24 cellular contexts compared by ENCODE assay signal in genomic region chr11:125950178-125950490, GRCh38. TPM values are rescaled to one million over a fixed set of nuclear protein-coding genes. Genes with fewer than 3 reads are reported as not detected.
DNase-seq lines count a peak whose midpoint lies in the region; ATAC-seq and TF ChIP-seq lines count a peak whose summit lies in the region.
"Had no signal": no experiment of that assay in that cellular context is flagged by ENCODE, and none has a peak within 500 bp of the region (broad histone marks: within the 10 kb centered on the region; RNA-seq: fewer than 3 reads in every experiment).

No MANE protein-coding gene starts in this region.

- TF ChIP-seq CTCF in GM23338 (conservative IDR thresholded peaks at IDR 0.05; ENCODE audit: low read depth in 2 of 2) (no peak), RWPE1 (conservative IDR thresholded peaks at IDR 0.05; ENCODE audit: low read depth) (no peak)

- H3K4me3 ChIP-seq in GM23338 (no peak overlapping the region), neuronal stem cell (ENCODE audit: low read length in 2 of 2) (no peak overlapping the region)
- H3K4me3 ChIP-seq: GM12878, HAP-1 had no signal

- peak overlapping the region; percentile 67; the same call in 1 of the 2 replicates for H3K27ac Mint-ChIP-seq in GM23338
- no peak overlapping the region for H3K27ac Mint-ChIP-seq in stimulated activated effector memory CD8-positive, alpha-beta T cell treated with anti-CD3 and anti-CD28 coated beads, Interleukin-12 subunit alpha, Interleukin-12 subunit beta, amount 100 ng/mL, for 72 hours
- H3K27ac Mint-ChIP-seq: CD8-positive, alpha-beta T cell; HFFc6 had no signal

- H3K27ac ChIP-seq in GM23338 (ENCODE audit: low read depth) (no peak overlapping the region), RWPE1 (peak overlapping the region; percentile 56; the same call in 1 of the 2 replicates), neuronal stem cell (replicated peaks; ENCODE audit: low read length) (no peak overlapping the region)
- H3K27ac ChIP-seq: C4-2B had no signal

- H3K36me3 ChIP-seq in GM23338 (ENCODE audit: insufficient read depth) (no peaks in the 10 kb centered on the region), neuronal stem cell (replicated peaks in 1 of 2; ENCODE audit: control insufficient read depth in 2 of 2, insufficient read depth in 2 of 2, low read length in 2 of 2) (no peaks in the 10 kb centered on the region)
- H3K36me3 ChIP-seq: HAP-1 had no signal

- H2AK5ac ChIP-seq in neuronal stem cell (ENCODE audit: low read depth, low read length) = peak overlapping the region; percentile 12

- no peaks in the 10 kb centered on the region for H3K9me2 ChIP-seq in GM23338 (ENCODE audit: insufficient read depth)

- H3K79me2 ChIP-seq in GM23338 (replicated peaks; ENCODE audit: insufficient read depth) = no peaks in the 10 kb centered on the region

- H3K4ac ChIP-seq in neuronal stem cell (ENCODE audit: low read length) = no peak overlapping the region

- no peak overlapping the region for H2BK5ac ChIP-seq in neuronal stem cell (ENCODE audit: low read length)

- no peaks in the 10 kb centered on the region; the same call in 2 of the 3 replicates for H3K36me3 Mint-ChIP-seq in GM23338 (ENCODE audit: low read depth)
- H3K36me3 Mint-ChIP-seq in stimulated activated effector memory CD8-positive, alpha-beta T cell treated with anti-CD3 and anti-CD28 coated beads, Interleukin-12 subunit alpha, Interleukin-12 subunit beta, amount 100 ng/mL, for 72 hours = no peaks in the 10 kb centered on the region
- H3K36me3 Mint-ChIP-seq: CD8-positive, alpha-beta T cell had no signal

- no peak for ATAC-seq in GM23338
- peak; percentile 27 for ATAC-seq in stimulated activated effector memory CD8-positive, alpha-beta T cell treated with anti-CD3 and anti-CD28 coated beads, Interleukin-12 subunit alpha, Interleukin-12 subunit beta, amount 100 ng/mL, for 72 hours
- ATAC-seq: CD8-positive, alpha-beta T cell had no signal

- no peak overlapping the region for H3K4me3 Mint-ChIP-seq in GM23338
- no peak overlapping the region for H3K4me3 Mint-ChIP-seq in stimulated activated effector memory CD8-positive, alpha-beta T cell treated with anti-CD3 and anti-CD28 coated beads, Interleukin-12 subunit alpha, Interleukin-12 subunit beta, amount 100 ng/mL, for 72 hours
- H3K4me3 Mint-ChIP-seq: CD8-positive, alpha-beta T cell; HFFc6 had no signal

- H2AFZ ChIP-seq in GM23338 (no peak overlapping the region), neuronal stem cell (ENCODE audit: low read length) (no peak overlapping the region)

- no peaks in the 10 kb centered on the region for H3K9me3 ChIP-seq in neuronal stem cell (replicated peaks in 1 of 2; ENCODE audit: control insufficient read depth in 2 of 2, insufficient read depth in 1 of 2, low read depth in 1 of 2, low read length in 2 of 2)
- H3K9me3 ChIP-seq: Caco-2, HAP-1 had no signal

- peaks cover 9% of the 10 kb centered on the region for H3K4me1 Mint-ChIP-seq in GM23338
- no peaks in the 10 kb centered on the region for H3K4me1 Mint-ChIP-seq in stimulated activated effector memory CD8-positive, alpha-beta T cell treated with anti-CD3 and anti-CD28 coated beads, Interleukin-12 subunit alpha, Interleukin-12 subunit beta, amount 100 ng/mL, for 72 hours

- no peak overlapping the region for H3K14ac ChIP-seq in neuronal stem cell (ENCODE audit: low read length)

- no peak overlapping the region for H3K23ac ChIP-seq in neuronal stem cell (ENCODE audit: low read depth, low read length, poor library complexity)

- H3K9ac ChIP-seq in neuronal stem cell (ENCODE audit: low read depth, low read length, poor library complexity) = no peak overlapping the region

- H3K27me3 Mint-ChIP-seq in GM23338 (ENCODE audit: insufficient read depth, low read depth, poor library complexity) = peaks cover 3% of the 10 kb centered on the region

- no peak overlapping the region for H2BK120ac ChIP-seq in neuronal stem cell (ENCODE audit: low read depth, low read length)

- no peak overlapping the region for H2BK12ac ChIP-seq in neuronal stem cell (ENCODE audit: low read length)

- no peaks in the 10 kb centered on the region for H4K20me1 ChIP-seq in GM23338 (replicated peaks; ENCODE audit: insufficient read depth)

- H3F3A ChIP-seq in GM23338 (replicated peaks; ENCODE audit: low read depth) = no peaks in the 10 kb centered on the region

- H3K4me2 ChIP-seq in GM23338 (no peak overlapping the region), neuronal stem cell (ENCODE audit: insufficient read depth, low read length, poor library complexity, severe bottlenecking) (no peak overlapping the region)

- CTCF ChIA-PET in RWPE1 (lab: Yijun Ruan, JAX) = no interaction called here

- H4K91ac ChIP-seq in neuronal stem cell (ENCODE audit: low read depth, low read length, poor library complexity) = peak overlapping the region; percentile 76

- no CpG with 5 or more reads among the region's 11 CpGs for WGBS in neuronal stem cell (ENCODE audit: extremely low coverage in 2 of 2, insufficient read length in 2 of 2, insufficient replicate concordance in 1 of 2), 2 donors

- POLR2A ChIA-PET in RWPE1 (lab: Yijun Ruan, JAX; ENCODE audit: low non-redundant PET) = no interaction called here

- H4K8ac ChIP-seq in neuronal stem cell (ENCODE audit: low read depth, low read length) = no peak overlapping the region

- DNase-seq in GM23338 (ENCODE audit: low spot score) (no peak), RWPE1 (ENCODE audit: low spot score) (no peak), neuronal stem cell (ENCODE audit: low spot score) (no peak), foreskin melanocyte (no peak), NCI-H2227 treated with DMSO at 0.1 percent for 48 hours (lab: John Stamatoyannopoulos, UW) (no peak), NCI-H748 (lab: John Stamatoyannopoulos, UW; ENCODE audit: unreplicated experiment) (no peak)
- no peak for DNase-seq in stimulated activated effector memory CD8-positive, alpha-beta T cell treated with anti-CD3 and anti-CD28 coated beads, Interleukin-12 subunit alpha, Interleukin-12 subunit beta, amount 100 ng/mL, for 72 hours (ENCODE audit: low spot score in 2 of 2)
- DNase-seq: Caco-2; CD8-positive, alpha-beta T cell; EL; GDM1; GOT3; HFFc6; KG1; MM.1S; NCI-H2029; NCI-H446 treated with DMSO at 0.1 percent for 48 hours; NCI-H526; RPMI8226; SHP77 treated with DMSO at 0.1 percent for 48 hours had no signal

- no peaks in the 10 kb centered on the region for H3K79me1 ChIP-seq in neuronal stem cell (ENCODE audit: low read depth, low read length)

- H2BK15ac ChIP-seq in neuronal stem cell (ENCODE audit: low read length) = no peak overlapping the region

- H3K27me3 ChIP-seq in GM23338 (ENCODE audit: insufficient read depth) (no peaks in the 10 kb centered on the region), neuronal stem cell (ENCODE audit: control insufficient read depth in 3 of 3, insufficient read depth in 3 of 3, low read depth in 1 of 3, low read length in 3 of 3) (no peaks in the 10 kb centered on the region)

- no peaks in the 10 kb centered on the region for H3K4me1 ChIP-seq in GM23338 (ENCODE audit: insufficient read depth)
- peaks cover 0 to 7% of the 10 kb centered on the region in 2 donors for H3K4me1 ChIP-seq in neuronal stem cell (ENCODE audit: control insufficient read depth in 2 of 2, insufficient read depth in 1 of 2, low read depth in 1 of 2, low read length in 2 of 2)
- H3K4me1 ChIP-seq: Caco-2, HAP-1 had no signal

- no peak overlapping the region for H3K18ac ChIP-seq in neuronal stem cell (ENCODE audit: low read length)

- H3K9me3 Mint-ChIP-seq in GM23338 = no peaks in the 10 kb centered on the region
- no peaks in the 10 kb centered on the region for H3K9me3 Mint-ChIP-seq in stimulated activated effector memory CD8-positive, alpha-beta T cell treated with anti-CD3 and anti-CD28 coated beads, Interleukin-12 subunit alpha, Interleukin-12 subunit beta, amount 100 ng/mL, for 72 hours
- H3K9me3 Mint-ChIP-seq: CD8-positive, alpha-beta T cell; HFFc6 had no signal

TF ChIP-seq in GM23338, 12 proteins besides CTCF, POLR2A, EP300 and RAD21 (continues in another document):
- TF ChIP-seq ZNF331 (CRISPR knock-in tag; IDR thresholded peaks at IDR 0.05; ENCODE audit: low read depth) (no peak), NANOG (IDR thresholded peaks at IDR 0.05; ENCODE audit: borderline replicate concordance) (no peak), ZNF114 (CRISPR knock-in tag; IDR thresholded peaks at IDR 0.05) (no peak), ETS1 (IDR thresholded peaks at IDR 0.05) (no peak)

RNA-seq across cellular contexts. Expression of gene VSIG10L2, which starts 4.3 kb away (rescaled TPM):
- not detected in 2 replicates for total RNA-seq in GM23338 (2014; rRNA removed; shearing (Covaris generic))
- polyA plus RNA-seq in GM23338 (2016; fragmentation: Nextera tagmentation; extraction: Ambion mirVana) = 0.59 and 0.63 TPM in 2 replicates
- polyA plus RNA-seq in neuronal stem cell (2013, experiment 1 of 2) = not detected
- not detected for polyA plus RNA-seq in neuronal stem cell (2013, experiment 2 of 2)
- total RNA-seq: A673; Caco-2; CD8-positive, alpha-beta T cell; GM12878; HFFc6 had no signal

RNA-seq across cellular contexts. Expression of gene DDX25, which starts 45.8 kb away (rescaled TPM):
- total RNA-seq in GM23338 (2014; rRNA removed; shearing (Covaris generic)) = 20.7 and 23.6 TPM in 2 replicates
- polyA plus RNA-seq in GM23338 (2016; fragmentation: Nextera tagmentation; extraction: Ambion mirVana) = 20.6 and 21.2 TPM in 2 replicates
- 7.2 TPM for polyA plus RNA-seq in neuronal stem cell (2013, experiment 1 of 2)
- polyA plus RNA-seq in neuronal stem cell (2013, experiment 2 of 2) = 7.3 TPM
- total RNA-seq: Caco-2, GM12878, HFFc6 had no signal

RNA-seq across cellular contexts. Expression of gene PUS3, which starts 47.1 kb away (rescaled TPM):
- total RNA-seq in GM23338 (2014; rRNA removed; shearing (Covaris generic)) = 24.1 and 35.8 TPM in 2 replicates
- 12.0 and 15.8 TPM in 2 replicates for polyA plus RNA-seq in GM23338 (2016; fragmentation: Nextera tagmentation; extraction: Ambion mirVana)
- polyA plus RNA-seq in neuronal stem cell (2013, experiment 1 of 2) = 16.9 TPM
- polyA plus RNA-seq in neuronal stem cell (2013, experiment 2 of 2) = 18.4 TPM
